In genomic region chr2:157841485-157841884, GRCh38 we compare ENCODE assay signal across 1 cellular context.
TF ChIP-seq lines count a peak whose summit lies in the region.

No MANE protein-coding gene starts in this region.

TF ChIP-seq in SK-N-SH, 30 proteins besides CTCF, POLR2A, EP300 and RAD21 (continued from another document):
- TF ChIP-seq TEAD4 (IDR thresholded peaks at IDR 0.05; ENCODE audit: borderline replicate concordance, insufficient read depth) = no peak
- TF ChIP-seq SIN3A (IDR thresholded peaks at IDR 0.05; ENCODE audit: borderline replicate concordance, low read depth, low read length) = no peak
- TF ChIP-seq EZH2phosphoT487 (IDR thresholded peaks at IDR 0.05; ENCODE audit: borderline replicate concordance, low read depth) = no peak
- TF ChIP-seq REST (IDR thresholded peaks at IDR 0.05; ENCODE audit: low read depth, low read length) = no peak
- no peak for TF ChIP-seq CHD2 (IDR thresholded peaks at IDR 0.05; ENCODE audit: low read length, partially characterized antibody)
